14 cellular contexts compared by ENCODE assay signal in the genomic region with DNA sequence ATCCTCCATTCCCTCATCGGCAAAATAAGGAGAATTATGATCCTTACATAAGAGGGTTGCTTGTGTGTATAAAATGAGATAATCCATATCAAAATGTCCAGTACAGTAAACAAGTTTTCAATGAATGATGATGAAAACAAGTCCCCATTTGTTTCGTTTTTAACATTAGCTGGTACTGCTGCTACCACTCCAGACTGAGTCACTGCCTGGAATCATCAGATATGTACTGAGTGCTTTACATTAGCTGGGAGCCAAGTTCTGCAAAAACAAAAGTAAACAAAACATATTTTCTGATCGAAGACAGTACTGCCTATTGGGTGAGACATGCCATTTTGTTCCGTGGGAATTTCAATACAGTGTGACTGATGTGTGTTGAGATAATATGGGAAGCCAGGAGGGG.
DNase-seq lines count a peak whose midpoint lies in the region; TF ChIP-seq lines count a peak whose summit lies in the region.
"Had no signal": no experiment of that assay in that cellular context is flagged by ENCODE, and none has a peak within 500 bp of the region (broad histone marks: within the 10 kb centered on the region; RNA-seq: fewer than 3 reads in every experiment).

No MANE protein-coding gene starts in this region.

- H4K20me1 ChIP-seq in smooth muscle cell (ENCODE audit: low read depth) = no peaks in the 10 kb centered on the region

- H3F3A ChIP-seq in smooth muscle cell (ENCODE audit: low read depth) = no peaks in the 10 kb centered on the region

- H3K9ac ChIP-seq in smooth muscle cell (ENCODE audit: low read depth) = no peak overlapping the region

- peak overlapping the region; percentile 32 for H3K4me2 ChIP-seq in smooth muscle cell

- H3K9me3 ChIP-seq in smooth muscle cell (replicated peaks; ENCODE audit: low read depth) (no peaks in the 10 kb centered on the region), esophagus squamous epithelium (no peaks in the 10 kb centered on the region)
- H3K9me3 ChIP-seq: adrenal gland had no signal

- 44% methylated on average over 4 of the region's 4 CpGs for WGBS in smooth muscle cell (ENCODE audit: low lambda C conversion rate)
- 18 to 26% methylated on average over 4 of the region's 4 CpGs for WGBS in esophagus squamous epithelium, 2 donors

- peak; percentile 24 for DNase-seq in HS-5 (ENCODE audit: low read depth)
- DNase-seq in amniotic epithelial cell (ENCODE audit: low read depth) = peak; percentile 29
- DNase-seq in foreskin fibroblast = peak; percentile 30 to 68
- DNase-seq in smooth muscle cell (lab: John Stamatoyannopoulos, UW; ENCODE audit: unreplicated experiment) = no peak
- DNase-seq in activated CD4-positive, alpha-beta T cell treated with anti-CD3 and anti-CD28 coated beads for 1 hour = no peak
- DNase-seq in SHP77 (lab: John Stamatoyannopoulos, UW) = no peak
- no peak for DNase-seq in esophagus squamous epithelium (lab: John Stamatoyannopoulos, UW)
- DNase-seq: adrenal gland, DMS 273 treated with DMSO at 0.1 percent for 48 hours, midbrain, NCI-H1048, NCI-H2227 treated with DMSO at 0.1 percent for 48 hours, retina, Right ventricle myocardium superior had no signal

- TF ChIP-seq CTCF in foreskin fibroblast (IDR thresholded peaks at IDR 0.05; ENCODE audit: low read depth, low read length) (no peak), smooth muscle cell (IDR thresholded peaks at IDR 0.05; ENCODE audit: borderline replicate concordance, insufficient read depth, poor library complexity, severe bottlenecking) (no peak), esophagus squamous epithelium (IDR thresholded peaks at IDR 0.05) (no peak)

- H3K27me3 ChIP-seq in smooth muscle cell (ENCODE audit: low read depth) (no peaks in the 10 kb centered on the region), esophagus squamous epithelium (no peaks in the 10 kb centered on the region)
- H3K27me3 ChIP-seq: adrenal gland had no signal

- H3K36me3 ChIP-seq in smooth muscle cell (ENCODE audit: low read depth) (no peaks in the 10 kb centered on the region), esophagus squamous epithelium (no peaks in the 10 kb centered on the region)
- H3K36me3 ChIP-seq: adrenal gland had no signal

- TF ChIP-seq POLR2A in esophagus squamous epithelium (IDR thresholded peaks at IDR 0.05) = no peak

- H3K4me1 ChIP-seq in smooth muscle cell (ENCODE audit: low read depth) = no peaks in the 10 kb centered on the region
- no peaks in the 10 kb centered on the region for H3K4me1 ChIP-seq in esophagus squamous epithelium
- H3K4me1 ChIP-seq: adrenal gland had no signal

- no peaks in the 10 kb centered on the region for H3K79me2 ChIP-seq in smooth muscle cell (ENCODE audit: low read depth)

- intact Hi-C loops in esophagus squamous epithelium (cut with DNase I) = no loop called here

- no peak overlapping the region for H3K27ac ChIP-seq in smooth muscle cell (ENCODE audit: low read depth)
- H3K27ac ChIP-seq in esophagus squamous epithelium = no peak overlapping the region
- H3K27ac ChIP-seq: adrenal gland had no signal

- no peak overlapping the region for H3K4me3 ChIP-seq in foreskin fibroblast (ENCODE audit: low read depth in 1 of 2, low read length in 2 of 2)
- H3K4me3 ChIP-seq in smooth muscle cell = no peak overlapping the region
- H3K4me3 ChIP-seq in esophagus squamous epithelium = no peak overlapping the region
- H3K4me3 ChIP-seq: adrenal gland had no signal

- peak overlapping the region; percentile 62 for H2AFZ ChIP-seq in smooth muscle cell (ENCODE audit: low read depth)

Comparison
In these comparisons a context has a peak if more than half of its experiments do, and no peak if none do; other contexts are left out.
1. DNase-seq: peak in HS-5 (single experiment), amniotic epithelial cell (single experiment) and foreskin fibroblast (2 of 2); none in smooth muscle cell (single experiment), activated CD4-positive, alpha-beta T cell treated with anti-CD3 and anti-CD28 coated beads for 1 hour (single experiment), SHP77 (0 of 2) and esophagus squamous epithelium (single experiment).